11 cellular contexts compared by ENCODE assay signal in the genomic region with DNA sequence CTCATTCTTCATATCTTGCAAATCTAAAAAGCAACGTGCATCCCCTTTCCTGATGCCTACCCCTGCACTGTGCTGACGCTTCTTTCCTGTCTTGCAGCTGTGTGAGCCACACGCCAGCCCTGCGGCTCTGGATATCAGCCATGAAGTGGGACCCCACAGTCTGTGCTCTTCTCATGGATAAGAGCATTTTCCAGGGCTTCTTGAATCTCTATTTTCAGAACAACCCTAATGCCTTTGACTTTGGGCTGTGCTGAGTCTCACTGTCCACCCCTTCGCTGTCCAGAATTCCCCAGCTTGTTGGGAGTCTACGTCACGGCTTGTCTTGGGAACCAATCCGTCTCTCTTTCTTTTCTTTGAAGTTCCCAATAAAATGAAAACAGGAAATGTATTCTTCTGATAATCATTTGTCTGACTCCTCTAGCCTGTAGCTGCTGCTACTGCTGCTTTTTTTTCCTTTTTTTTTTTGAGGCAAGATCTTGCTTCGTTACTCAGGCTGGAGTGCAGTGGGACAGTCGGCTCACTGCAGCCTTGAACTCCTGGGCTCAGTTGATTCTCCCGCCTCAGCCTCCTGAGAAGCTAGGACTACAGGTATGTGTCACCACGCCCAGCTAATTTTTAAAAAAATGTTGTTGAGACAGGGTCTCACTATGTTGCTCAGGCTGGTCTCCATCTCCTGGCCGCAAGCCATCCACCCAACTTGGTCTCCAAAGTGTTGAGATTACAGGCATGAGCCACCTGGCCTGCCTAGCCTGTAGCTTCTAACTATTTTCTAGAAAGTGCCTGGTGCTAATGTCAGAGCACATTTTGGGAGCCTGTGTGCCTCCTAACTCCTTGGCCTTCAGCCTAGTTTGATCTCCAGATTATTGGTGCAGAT. TPM values are rescaled to one million over a fixed set of nuclear protein-coding genes. Genes with fewer than 3 reads are reported as not detected.
A peak's percentile ranks its signal among the peaks of the same experiment; 100 is the strongest.
DNase-seq lines count a peak whose midpoint lies in the region; ATAC-seq, FAIRE-seq and TF ChIP-seq lines count a peak whose summit lies in the region.
"Had no signal": no experiment of that assay in that cellular context is flagged by ENCODE, and none has a peak within 500 bp of the region (broad histone marks: within the 10 kb centered on the region; RNA-seq: fewer than 3 reads in every experiment).

No MANE protein-coding gene starts in this region.

- TF ChIP-seq EP300 in A549 (IDR thresholded peaks at IDR 0.05): no peak

- no peak for FAIRE-seq in A549 (lab: Jason Lieb, UNC)
- FAIRE-seq: bronchial epithelial cell, K562 had no signal

- in situ Hi-C loops in SK-MEL-5 (cut with HindIII; ENCODE audit: low pct_unique_long_range_greater_than_20kb, low sequenced_read_pairs) (no loop called here), ACHN (cut with HindIII; ENCODE audit: low pct_ligation_motif_present, low pct_unique_long_range_greater_than_20kb, low sequenced_read_pairs) (no loop called here)

- DNase-seq in A549 (ENCODE audit: low read depth in 1 of 2, low spot score in 1 of 2) (no peak), SK-MEL-5 (ENCODE audit: low read depth, low spot score) (peak; percentile 64), fibroblast of villous mesenchyme (ENCODE audit: low read depth) (peak; percentile 90), omental fat pad (ENCODE audit: low spot score) (peak; percentile 20), ACHN (no peak)
- DNase-seq: BE2C had no signal

- CTCF ChIA-PET in A549 (lab: Yijun Ruan, JAX): interaction anchor here (0.6 to 3.9 kb wide), 11 partner anchors 8 to 348 kb away, joined by 3 to 36 read pairs (median 6); a partner anchor contains a TSS

- WGBS in A549 (ENCODE audit: missing lambda C conversion rate): 74% methylated on average over 13 of the region's 13 CpGs

- H3K4me2 ChIP-seq in A549: no peak overlapping the region

- H3K4me3 ChIP-seq in A549: no peak overlapping the region
- H3K4me3 ChIP-seq in fibroblast of villous mesenchyme (ENCODE audit: low read depth, low read length): peak overlapping the region; percentile 33
- H3K4me3 ChIP-seq: K562 had no signal

- H3K9me3 ChIP-seq in A549: no peaks in the 10 kb centered on the region
- H3K9me3 ChIP-seq: BE2C had no signal

- POLR2A ChIA-PET in A549 (lab: Yijun Ruan, JAX): no interaction called here

- TF ChIP-seq CTCF in A549 (IDR thresholded peaks at IDR 0.05) (no peak), fibroblast of villous mesenchyme (IDR thresholded peaks at IDR 0.05; ENCODE audit: insufficient read depth, low read depth, low read length) (no peak), omental fat pad (IDR thresholded peaks at IDR 0.05) (no peak)

- no peak for TF ChIP-seq RAD21 in A549 (conservative IDR thresholded peaks at IDR 0.05 in 1 of 2, IDR thresholded peaks at IDR 0.05 in 1 of 2)

- peaks cover 7% of the 10 kb centered on the region; the same call in 1 of the 3 replicates for H3K4me1 ChIP-seq in A549

- no peak for TF ChIP-seq POLR2A in A549 (IDR thresholded peaks at IDR 0.05; ENCODE audit: low read length)

- ATAC-seq in A549 (no peak), omental fat pad (ENCODE audit: low FRiP score) (no peak), HG03378 (IDR thresholded peaks at IDR 0.05; ENCODE audit: unreplicated experiment) (no peak), GM21528 (IDR thresholded peaks at IDR 0.05; ENCODE audit: low FRiP score, unreplicated experiment) (no peak), HG03135 (IDR thresholded peaks at IDR 0.05; ENCODE audit: unreplicated experiment) (no peak)
- ATAC-seq: K562 had no signal

- peak overlapping the region; percentile 7 to 9; a peak in 2 of 6 replicates for H3K27ac ChIP-seq in A549

TF ChIP-seq in A549, 52 proteins besides CTCF, POLR2A, EP300 and RAD21:
- TF ChIP-seq EHMT2 (IDR thresholded peaks at IDR 0.05; ENCODE audit: low read depth) (no peak), MYC (IDR thresholded peaks at IDR 0.05; ENCODE audit: borderline replicate concordance, low read length) (no peak), FOSL2 (IDR thresholded peaks at IDR 0.05) (no peak), FOSL2 (CRISPR knock-in tag; IDR thresholded peaks at IDR 0.05) (no peak), TP53 (CRISPR knock-in tag; IDR thresholded peaks at IDR 0.05) (no peak), CEBPB (IDR thresholded peaks at IDR 0.05) (no peak), KDM5A (IDR thresholded peaks at IDR 0.05) (no peak)

RNA-seq across cellular contexts. Expression of a gene that starts 30.3 kb away (rescaled TPM):
- polyA plus RNA-seq in A549 (2011; rRNA removed) (5.7 and 6.3 TPM in 2 replicates), A549 (2017; fragmentation: RNase III; extraction: RNeasy Plus Mini Kit Qiagen cat#74134 plus additional on column Dnase treatment) (1.3 to 1.9 TPM (median 1.8 TPM) in 3 replicates)
- 1.7 and 2.1 TPM in 2 replicates for polyA plus RNA-seq in A549 (2012; cell fraction: cytosol; rRNA removed)
- polyA plus RNA-seq in A549 (2012; cell fraction: nucleus; rRNA removed): 0.80 and 3.0 TPM in 2 replicates
- polyA minus RNA-seq in A549 (2011; rRNA and poly(A)+ RNA removed): 1.6 and 2.8 TPM in 2 replicates
- total RNA-seq in SK-MEL-5 (2014; rRNA removed; shearing (Covaris generic)): 0.90 and 1.2 TPM in 2 replicates
- 1.7 and 2.9 TPM in 2 replicates for polyA plus RNA-seq in SK-MEL-5 (2015; cell fraction: cytosol; rRNA removed)
- polyA plus RNA-seq in SK-MEL-5 (2015; cell fraction: nucleus; rRNA removed): 4.1 and 7.5 TPM in 2 replicates
- total RNA-seq in fibroblast of villous mesenchyme (1.9 and 2.2 TPM in 2 replicates), omental fat pad (1 to 10 TPM in 1 of 4 donors, under 1 TPM in 3; 0.12 to 1.4 (median 0.54) TPM)

RNA-seq across cellular contexts. Expression of a gene that starts 39.0 kb away (rescaled TPM):
- polyA plus RNA-seq in A549 (2011; rRNA removed): 14.8 and 17.4 TPM in 2 replicates
- polyA plus RNA-seq in A549 (2012; cell fraction: cytosol; rRNA removed): 8.0 and 12.1 TPM in 2 replicates
- polyA plus RNA-seq in A549 (2012; cell fraction: nucleus; rRNA removed): 17.9 and 19.4 TPM in 2 replicates
- polyA plus RNA-seq in A549 (2017; fragmentation: RNase III; extraction: RNeasy Plus Mini Kit Qiagen cat#74134 plus additional on column Dnase treatment): 18.3 to 21.0 TPM (median 19.8 TPM) in 3 replicates
- 20.6 and 23.2 TPM in 2 replicates for polyA minus RNA-seq in A549 (2011; rRNA and poly(A)+ RNA removed)
- total RNA-seq in SK-MEL-5 (2014; rRNA removed; shearing (Covaris generic)): 10.3 and 12.7 TPM in 2 replicates
- 86.6 and 109 TPM in 2 replicates for polyA plus RNA-seq in SK-MEL-5 (2015; cell fraction: cytosol; rRNA removed)
- polyA plus RNA-seq in SK-MEL-5 (2015; cell fraction: nucleus; rRNA removed): 38.0 and 41.5 TPM in 2 replicates
- total RNA-seq in fibroblast of villous mesenchyme: 9.9 and 10.3 TPM in 2 replicates
- 10 to 100 TPM; 23.4 to 66.2 (median 49.9) TPM for total RNA-seq in omental fat pad

RNA-seq across cellular contexts. Expression of a gene that starts 44.6 kb away (rescaled TPM):
- 172 and 204 TPM in 2 replicates for polyA plus RNA-seq in A549 (2011; rRNA removed)
- 97.9 and 112 TPM in 2 replicates for polyA plus RNA-seq in A549 (2012; cell fraction: cytosol; rRNA removed)
- polyA plus RNA-seq in A549 (2012; cell fraction: nucleus; rRNA removed): 33.3 and 54.1 TPM in 2 replicates
- 152 to 163 TPM (median 156 TPM) in 3 replicates for polyA plus RNA-seq in A549 (2017; fragmentation: RNase III; extraction: RNeasy Plus Mini Kit Qiagen cat#74134 plus additional on column Dnase treatment)
- polyA minus RNA-seq in A549 (2011; rRNA and poly(A)+ RNA removed): 23.8 TPM in 2 replicates
- 460 and 588 TPM in 2 replicates for total RNA-seq in SK-MEL-5 (2014; rRNA removed; shearing (Covaris generic))
- 331 and 394 TPM in 2 replicates for polyA plus RNA-seq in SK-MEL-5 (2015; cell fraction: cytosol; rRNA removed)
- polyA plus RNA-seq in SK-MEL-5 (2015; cell fraction: nucleus; rRNA removed): 121 and 149 TPM in 2 replicates
- 156 and 175 TPM in 2 replicates for total RNA-seq in fibroblast of villous mesenchyme
- total RNA-seq in omental fat pad: 100 to 1,000 TPM in 2 of 4 donors, 10 to 100 TPM in 2; 63.9 to 116 (median 97.6) TPM

RNA-seq across cellular contexts. Expression of a gene that starts 54.4 kb away (rescaled TPM):
- polyA plus RNA-seq in A549 (2011; rRNA removed) (0.16 and 0.22 TPM in 2 replicates), A549 (2017; fragmentation: RNase III; extraction: RNeasy Plus Mini Kit Qiagen cat#74134 plus additional on column Dnase treatment) (0.17 to 0.32 TPM (median 0.25 TPM) in 3 replicates)
- polyA plus RNA-seq in A549 (2012; cell fraction: cytosol; rRNA removed): 0.03 and 0.12 TPM in 2 replicates
- 0.07 TPM in 1 of 2 replicates, not detected in the other for polyA plus RNA-seq in A549 (2012; cell fraction: nucleus; rRNA removed)
- polyA minus RNA-seq in A549 (2011; rRNA and poly(A)+ RNA removed): 0.50 TPM in 1 of 2 replicates, not detected in the other
- 0.21 and 0.35 TPM in 2 replicates for total RNA-seq in SK-MEL-5 (2014; rRNA removed; shearing (Covaris generic))
- 0.19 and 0.79 TPM in 2 replicates for polyA plus RNA-seq in SK-MEL-5 (2015; cell fraction: cytosol; rRNA removed)
- polyA plus RNA-seq in SK-MEL-5 (2015; cell fraction: nucleus; rRNA removed): 1.6 and 2.1 TPM in 2 replicates
- total RNA-seq in fibroblast of villous mesenchyme (0.43 and 0.64 TPM in 2 replicates), omental fat pad (under 1 TPM; 0.19 to 0.95 (median 0.33) TPM)

Comparison
In these comparisons a context has a peak if more than half of its experiments do, and no peak if none do; other contexts are left out.
1. DNase-seq: peak in SK-MEL-5 (single experiment), fibroblast of villous mesenchyme (single experiment) and omental fat pad (single experiment); none in A549 (0 of 2) and ACHN (single experiment).